Comparison of ENCODE assay signal across 9 cellular contexts in genomic region chr20:60224914-60225313, GRCh38.
A peak's percentile ranks its signal among the peaks of the same experiment; 100 is the strongest.
DNase-seq lines count a peak whose midpoint lies in the region; TF ChIP-seq lines count a peak whose summit lies in the region.
"Had no signal": no experiment of that assay in that cellular context is flagged by ENCODE, and none has a peak within 500 bp of the region (broad histone marks: within the 10 kb centered on the region; RNA-seq: fewer than 3 reads in every experiment).

No MANE protein-coding gene starts in this region.

- H3K4me1 ChIP-seq in OCI-LY1 (ENCODE audit: insufficient read depth, low read length, severe bottlenecking) (no peaks in the 10 kb centered on the region), ovary (ENCODE audit: insufficient read depth) (no peaks in the 10 kb centered on the region)

- H4K20me1 ChIP-seq in OCI-LY1 (ENCODE audit: insufficient read depth, low read length) = no peaks in the 10 kb centered on the region

- intact Hi-C loops in ovary (cut with DNase I) = no loop called here

- H3K27me3 ChIP-seq in AG04450 (ENCODE audit: control insufficient read depth, insufficient read depth, low read length) (peaks cover 4% of the 10 kb centered on the region), OCI-LY1 (ENCODE audit: insufficient read depth, low read length) (no peaks in the 10 kb centered on the region), ovary (no peaks in the 10 kb centered on the region)

- POLR2A ChIA-PET in AG04450 (lab: Yijun Ruan, JAX) = no interaction called here

- DNase-seq in AG04450 (ENCODE audit: low read depth, low spot score) (no peak), GM03348 (ENCODE audit: low spot score) (peak; percentile 31), fibroblast of mammary gland (ENCODE audit: low read depth) (peak; percentile 41), dedifferentiated amniotic fluid mesenchymal stem cell (ENCODE audit: extremely low spot score) (no peak), ovary (no peak), nucleus accumbens (lab: John Stamatoyannopoulos, UW) (no peak)
- DNase-seq in stimulated activated CD4-positive, alpha-beta T cell treated with anti-CD3 and anti-CD28 coated beads, Interleukin-4, amount 100 ng/mL, for 24 hours = no peak
- DNase-seq: activated B cell treated with CpG ODN at 0.5 μM for 24 hours had no signal

- H3K9ac ChIP-seq in OCI-LY1 (ENCODE audit: low read length) = no peak overlapping the region

- H3K27ac ChIP-seq in AG04450 (ENCODE audit: low read depth, low read length) = no peak overlapping the region
- H3K27ac ChIP-seq in OCI-LY1 (ENCODE audit: low read depth, low read length, poor library complexity, severe bottlenecking) = no peak overlapping the region
- H3K27ac ChIP-seq in ovary = no peak overlapping the region

- H2AFZ ChIP-seq in OCI-LY1 (ENCODE audit: low read length) = no peak overlapping the region

- H3K4me3 ChIP-seq in AG04450 (ENCODE audit: low read depth, low read length) (no peak overlapping the region), OCI-LY1 (ENCODE audit: low read depth, low read length, poor library complexity, severe bottlenecking) (no peak overlapping the region), fibroblast of mammary gland (ENCODE audit: control insufficient read depth, low read depth, low read length) (no peak overlapping the region), ovary (no peak overlapping the region)

- H3K4me2 ChIP-seq in OCI-LY1 (ENCODE audit: low read length) = no peak overlapping the region

- no peaks in the 10 kb centered on the region for H3K79me2 ChIP-seq in OCI-LY1 (ENCODE audit: insufficient read depth, low read length)

- no peaks in the 10 kb centered on the region for H3F3A ChIP-seq in OCI-LY1 (ENCODE audit: insufficient read depth, low read length)

- H3K9me3 ChIP-seq in AG04450 (ENCODE audit: control insufficient read depth, insufficient read depth, low read length) (no peaks in the 10 kb centered on the region), OCI-LY1 (ENCODE audit: low read length) (no peaks in the 10 kb centered on the region), ovary (no peaks in the 10 kb centered on the region)

- H3K9me2 ChIP-seq in OCI-LY1 (ENCODE audit: low read depth, low read length) = no peaks in the 10 kb centered on the region

- no peak for TF ChIP-seq EP300 in ovary (IDR thresholded peaks at IDR 0.05)

- no peaks in the 10 kb centered on the region for H3K36me3 ChIP-seq in OCI-LY1 (ENCODE audit: insufficient read depth, low read length)
- H3K36me3 ChIP-seq in ovary = no peaks in the 10 kb centered on the region

- 91 to 93% (median 92%) methylated on average over 3 of the region's 3 CpGs for WGBS in ovary, 3 donors

- TF ChIP-seq CTCF in AG04450 (IDR thresholded peaks at IDR 0.05; ENCODE audit: low read depth, low read length) (peak; percentile 53), OCI-LY1 (IDR thresholded peaks at IDR 0.05; ENCODE audit: low read length) (peak; percentile 61), fibroblast of mammary gland (conservative IDR thresholded peaks at IDR 0.05; ENCODE audit: control insufficient read depth, insufficient read depth, low read depth, low read length) (peak; percentile 71), ovary (IDR thresholded peaks at IDR 0.05) (no peak)

- CTCF ChIA-PET in AG04450 (lab: Charles Lee) = interaction anchor here (0.8 to 1.2 kb wide), 3 partner anchors 11 to 14 kb away, joined by 3 to 5 read pairs (median 3); no protein-coding TSS in a partner anchor

- no peak for TF ChIP-seq POLR2A in ovary (IDR thresholded peaks at IDR 0.05)

Comparison
In these comparisons a context has a peak if more than half of its experiments do, and no peak if none do; other contexts are left out.
1. DNase-seq: peak in GM03348 (single experiment) and fibroblast of mammary gland (single experiment); none in AG04450 (single experiment), dedifferentiated amniotic fluid mesenchymal stem cell (single experiment), ovary (0 of 5), nucleus accumbens (0 of 56) and stimulated activated CD4-positive, alpha-beta T cell treated with anti-CD3 and anti-CD28 coated beads, Interleukin-4, amount 100 ng/mL, for 24 hours (single experiment).
2. CTCF ChIP-seq: peak in AG04450 (single experiment), OCI-LY1 (single experiment) and fibroblast of mammary gland (single experiment); none in ovary (0 of 3).